8 cellular contexts compared by ENCODE assay signal in genomic region chr1:109214695-109215623, GRCh38. TPM values are rescaled to one million over a fixed set of nuclear protein-coding genes. Genes with fewer than 3 reads are reported as not detected.
A peak's percentile ranks its signal among the peaks of the same experiment; 100 is the strongest.
DNase-seq lines count a peak whose midpoint lies in the region; ATAC-seq, FAIRE-seq and TF ChIP-seq lines count a peak whose summit lies in the region.

No MANE protein-coding gene starts in this region.

- H3K9me3 Mint-ChIP-seq in activated naive CD4-positive, alpha-beta T cell treated with anti-CD3 and anti-CD28 coated beads, Interleukin-2, amount 50 U/mL, for 72 hours, result peaks cover 0 to 5% of the 10 kb centered on the region in 2 donors

- peak overlapping the region; percentile 98 to 99 for H3K27ac Mint-ChIP-seq in activated naive CD4-positive, alpha-beta T cell treated with anti-CD3 and anti-CD28 coated beads, Interleukin-2, amount 50 U/mL, for 72 hours

- FAIRE-seq in GM19239 (lab: Jason Lieb, UNC), result no peak

- no peaks in the 10 kb centered on the region for H3K9me3 ChIP-seq in HUES64 (ENCODE audit: insufficient read depth, low read depth, low read length)
- H3K9me3 ChIP-seq in PC-3 (ENCODE audit: low read length), result no peaks in the 10 kb centered on the region
- no peaks in the 10 kb centered on the region for H3K9me3 ChIP-seq in cardiac muscle cell (ENCODE audit: low read depth)

- H3K4me3 ChIP-seq in HUES64 (ENCODE audit: low read length) (peak overlapping the region; percentile 100), PC-3 (ENCODE audit: low read length) (peak overlapping the region; percentile 94), cardiac muscle cell (peak overlapping the region; percentile 65)

- peaks cover 58% of the 10 kb centered on the region for H3K79me2 ChIP-seq in PC-3 (ENCODE audit: low read length)

- H3K36me3 ChIP-seq in HUES64 (ENCODE audit: insufficient read depth, low read length) (peaks cover 7% of the 10 kb centered on the region; the same call in 1 of the 2 replicates), PC-3 (ENCODE audit: low read depth, low read length) (peaks cover 15% of the 10 kb centered on the region), cardiac muscle cell (no peaks in the 10 kb centered on the region)

- POLR2A ChIA-PET in PC-3 (lab: Charles Lee; ENCODE audit: unreplicated experiment), result interaction anchor here (0.8 kb wide), 1 partner anchor 68 kb away, joined by 3 read pairs; the partner anchor contains the start of gene PSRC1

- intact Hi-C loops in PC-3 (cut with micrococcal nuclease), result no loop called here

- no peak for TF ChIP-seq CTCF in PC-3 (conservative IDR thresholded peaks at IDR 0.05; ENCODE audit: low read depth, low read length)
- TF ChIP-seq CTCF in cardiac muscle cell (IDR thresholded peaks at IDR 0.05; ENCODE audit: low read depth, low read length), result no peak

- WGBS in HUES64, result 18% methylated on average over 13 of the region's 13 CpGs

- no peaks in the 10 kb centered on the region for H3K27me3 ChIP-seq in HUES64 (ENCODE audit: insufficient read depth, low read length)
- H3K27me3 ChIP-seq in PC-3 (ENCODE audit: low read length), result no peaks in the 10 kb centered on the region
- no peaks in the 10 kb centered on the region for H3K27me3 ChIP-seq in cardiac muscle cell

- H3K9me2 ChIP-seq in PC-3 (replicated peaks; ENCODE audit: low read length), result no peaks in the 10 kb centered on the region

- no TSS peak for BruUV-seq in PC-3 (replicated peaks; lab: Mats Ljungman, UMichigan)

- CTCF ChIA-PET in PC-3 (lab: Charles Lee), result no interaction called here

- peak overlapping the region; percentile 71; the same call in 1 of the 2 replicates for H3K27ac ChIP-seq in HUES64 (ENCODE audit: low read depth, low read length)
- peak overlapping the region; percentile 48 for H3K27ac ChIP-seq in PC-3 (ENCODE audit: low read length)
- peak overlapping the region; percentile 78 for H3K27ac ChIP-seq in cardiac muscle cell

- peak overlapping the region; percentile 94 for H2AFZ ChIP-seq in PC-3 (ENCODE audit: low read length)

- ATAC-seq in PC-3 (peak; percentile 62), HG03196 (IDR thresholded peaks at IDR 0.05; ENCODE audit: unreplicated experiment) (no peak)
- peak; percentile 50 to 67 for ATAC-seq in activated naive CD4-positive, alpha-beta T cell treated with anti-CD3 and anti-CD28 coated beads, Interleukin-2, amount 50 U/mL, for 72 hours

- H3K9ac ChIP-seq in HUES64 (ENCODE audit: low read depth, low read length) (peak overlapping the region; percentile 88), PC-3 (ENCODE audit: low read length) (peak overlapping the region; percentile 94)

- H4K20me1 ChIP-seq in PC-3 (ENCODE audit: low read length), result peaks cover 27% of the 10 kb centered on the region; the same call in 1 of the 2 replicates

- peaks cover 36 to 42% of the 10 kb centered on the region in 2 donors for H3K36me3 Mint-ChIP-seq in activated naive CD4-positive, alpha-beta T cell treated with anti-CD3 and anti-CD28 coated beads, Interleukin-2, amount 50 U/mL, for 72 hours

- H3K4me1 ChIP-seq in HUES64 (ENCODE audit: insufficient read depth, low read length) (peaks cover 12% of the 10 kb centered on the region), PC-3 (ENCODE audit: insufficient read depth, low read length) (peaks cover 14% of the 10 kb centered on the region), cardiac muscle cell (ENCODE audit: low read depth) (peaks cover 6% of the 10 kb centered on the region)

- H3K4me2 ChIP-seq in PC-3 (ENCODE audit: low read length), result peak overlapping the region; percentile 88

- DNase-seq in DMS53 (lab: John Stamatoyannopoulos, UW) (peak; percentile 87), PC-3 (peak; percentile 54), cardiac muscle cell (ENCODE audit: low read depth in 1 of 2, low spot score in 1 of 2) (peak; percentile 27 to 91), pons (ENCODE audit: low spot score) (peak; percentile 53), GM19239 (ENCODE audit: insufficient read length, low spot score) (no peak)
- DNase-seq in activated naive CD4-positive, alpha-beta T cell treated with anti-CD3 and anti-CD28 coated beads, Interleukin-2, amount 50 U/mL, for 72 hours (ENCODE audit: low spot score in 2 of 2), result peak in 1 of 2 donors; percentile 53

- H3F3A ChIP-seq in PC-3 (ENCODE audit: low read length, unreplicated experiment), result no peaks in the 10 kb centered on the region

RNA-seq across cellular contexts. Expression of gene SARS1, which starts 1.2 kb away (rescaled TPM):
- polyA plus RNA-seq in HUES64 (2013, experiment 1 of 2), result 88.7 TPM
- 99.5 TPM for polyA plus RNA-seq in HUES64 (2013, experiment 2 of 2)
- total RNA-seq in PC-3 (2014; rRNA removed) (146 and 158 TPM in 2 replicates), cardiac muscle cell (88.2 and 103 TPM in 2 replicates)
- total RNA-seq in activated naive CD4-positive, alpha-beta T cell treated with anti-CD3 and anti-CD28 coated beads, Interleukin-2, amount 50 U/mL, for 72 hours, result 100 to 1,000 TPM; 179 to 273 TPM
- 109 and 115 TPM in 2 replicates for polyA plus RNA-seq in cardiac muscle cell

RNA-seq across cellular contexts. Expression of gene CELSR2, which starts 34.4 kb away (rescaled TPM):
- polyA plus RNA-seq in HUES64 (2013, experiment 1 of 2), result 13.5 TPM
- 18.2 TPM for polyA plus RNA-seq in HUES64 (2013, experiment 2 of 2)
- 3.6 and 6.4 TPM in 2 replicates for total RNA-seq in PC-3 (2014; rRNA removed)
- total RNA-seq in activated naive CD4-positive, alpha-beta T cell treated with anti-CD3 and anti-CD28 coated beads, Interleukin-2, amount 50 U/mL, for 72 hours, result 1 to 10 TPM in 1 of 2 donors, under 1 TPM in 1; 0.39 to 3.9 TPM
- 10.3 and 12.9 TPM in 2 replicates for total RNA-seq in cardiac muscle cell
- 5.8 and 6.1 TPM in 2 replicates for polyA plus RNA-seq in cardiac muscle cell
